Comparison of ENCODE assay signal across 8 cellular contexts in the genomic region with DNA sequence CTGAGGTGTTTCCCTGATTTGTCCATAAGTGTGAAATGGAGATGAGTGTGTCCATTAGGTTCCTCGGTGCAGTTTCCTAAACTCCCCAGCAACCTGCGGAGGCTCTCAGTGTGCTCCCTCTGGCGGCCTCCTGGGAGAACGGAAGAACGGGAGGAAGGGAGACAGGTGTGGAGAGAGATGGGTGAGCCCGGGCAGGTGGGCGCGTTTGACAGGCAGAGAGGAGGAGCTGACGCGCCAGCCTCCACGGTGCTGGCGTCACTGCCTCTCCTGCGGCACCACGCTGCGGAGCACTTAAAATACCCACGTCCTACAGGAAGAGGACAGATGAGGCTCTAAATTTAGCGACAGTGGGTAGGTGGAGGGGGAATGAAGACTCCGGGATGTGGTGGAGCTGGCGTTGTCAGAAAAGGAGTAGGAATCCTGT. TPM values are rescaled to one million over a fixed set of nuclear protein-coding genes. Genes with fewer than 3 reads are reported as not detected.
DNase-seq lines count a peak whose midpoint lies in the region; ATAC-seq and TF ChIP-seq lines count a peak whose summit lies in the region.

No MANE protein-coding gene starts in this region.

- no peak overlapping the region for H3K27ac ChIP-seq in heart right ventricle

- peak in 8 of 9 donors; percentile 22 to 56 (median 46) for TF ChIP-seq CTCF in heart right ventricle (IDR thresholded peaks at IDR 0.05)

- DNase-seq in G401 (ENCODE audit: low spot score), result peak; percentile 64
- peak; percentile 56 for DNase-seq in NCI-H187 treated with DMSO at 0.1 percent for 48 hours (lab: John Stamatoyannopoulos, UW)
- DNase-seq in activated T-cell treated with anti-CD3 and anti-CD28 coated beads, Interleukin-2, amount 50 U/mL, for 24 hours, result peak; percentile 40
- no peak for DNase-seq in heart right ventricle
- DNase-seq in sciatic nerve (ENCODE audit: low spot score), result no peak
- DNase-seq in dedifferentiated amniotic fluid mesenchymal stem cell (ENCODE audit: extremely low spot score), result no peak

- H3K27ac Mint-ChIP-seq in activated T-cell treated with anti-CD3 and anti-CD28 coated beads, Interleukin-2, amount 50 U/mL, for 24 hours, result no peak overlapping the region

- in situ Hi-C loops in G401 (cut with HindIII; ENCODE audit: low sequenced_read_pairs), result loop anchor here (10.0 kb wide), 1 partner anchor 58 kb away; a partner anchor contains a TSS

- intact Hi-C loops in heart right ventricle (cut with DNase I) (no loop called here), sciatic nerve (cut with DNase I) (no loop called here)

- ATAC-seq in heart right ventricle, result peak in 6 of 8 donors; percentile 30 to 76 (median 60)
- peak; percentile 38 for ATAC-seq in sciatic nerve
- no peak for ATAC-seq in GM21825 (IDR thresholded peaks at IDR 0.05; ENCODE audit: unreplicated experiment)
- ATAC-seq in GM21526 (IDR thresholded peaks at IDR 0.05; ENCODE audit: low FRiP score, unreplicated experiment), result no peak

- H3K4me1 ChIP-seq in heart right ventricle, result peaks cover 0 to 7% (median 0%) of the 10 kb centered on the region in 9 donors

- no peak overlapping the region for H3K4me3 Mint-ChIP-seq in activated T-cell treated with anti-CD3 and anti-CD28 coated beads, Interleukin-2, amount 50 U/mL, for 24 hours

- peaks cover 12% of the 10 kb centered on the region for H3K4me1 Mint-ChIP-seq in activated T-cell treated with anti-CD3 and anti-CD28 coated beads, Interleukin-2, amount 50 U/mL, for 24 hours (ENCODE audit: low read depth)

- WGBS in heart right ventricle, 2 donors, result 2 to 3% methylated on average over 19 of the region's 19 CpGs

- peaks cover 13% of the 10 kb centered on the region for H3K27me3 Mint-ChIP-seq in activated T-cell treated with anti-CD3 and anti-CD28 coated beads, Interleukin-2, amount 50 U/mL, for 24 hours

- peaks cover 4% of the 10 kb centered on the region for H3K36me3 Mint-ChIP-seq in activated T-cell treated with anti-CD3 and anti-CD28 coated beads, Interleukin-2, amount 50 U/mL, for 24 hours (ENCODE audit: low read depth)

- peaks cover 0 to 24% (median 11%) of the 10 kb centered on the region in 7 donors for H3K27me3 ChIP-seq in heart right ventricle

- peaks cover 0 to 13% (median 0%) of the 10 kb centered on the region in 11 donors for H3K9me3 ChIP-seq in heart right ventricle

- peaks cover 5% of the 10 kb centered on the region for H3K9me3 Mint-ChIP-seq in activated T-cell treated with anti-CD3 and anti-CD28 coated beads, Interleukin-2, amount 50 U/mL, for 24 hours

- H3K36me3 ChIP-seq in heart right ventricle, result peaks cover 0 to 4% (median 0%) of the 10 kb centered on the region in 9 donors

- no peak overlapping the region for H3K4me3 ChIP-seq in heart right ventricle

RNA-seq across cellular contexts. Expression of a gene that starts 26.8 kb away (rescaled TPM):
- total RNA-seq in G401 (2014; rRNA removed; shearing (Covaris generic)), result 62.4 and 64.6 TPM in 2 replicates
- 10 to 100 TPM; 21.8 to 35.2 (median 29.3) TPM for total RNA-seq in heart right ventricle
- 10 to 100 TPM in 1 of 2 donors, 1 to 10 TPM in 1; 9.7 to 25.0 TPM for polyA plus RNA-seq in heart right ventricle
- total RNA-seq in sciatic nerve, result 61.5 TPM

RNA-seq across cellular contexts. Expression of a gene that starts 32.5 kb away (rescaled TPM):
- 14.8 and 17.9 TPM in 2 replicates for total RNA-seq in G401 (2014; rRNA removed; shearing (Covaris generic))
- total RNA-seq in heart right ventricle (10 to 100 TPM in 2 of 10 donors, 1 to 10 TPM in 8; 3.7 to 16.8 (median 6.0) TPM), sciatic nerve (43.8 TPM)
- 1 to 10 TPM; 3.9 to 6.8 TPM for polyA plus RNA-seq in heart right ventricle

RNA-seq across cellular contexts. Expression of a gene that starts 34.0 kb away (rescaled TPM):
- total RNA-seq in G401 (2014; rRNA removed; shearing (Covaris generic)), result not detected in 2 replicates
- 1 to 10 TPM in 1 of 10 donors, under 1 TPM in 3, not detected in 6; 0.34 to 3.2 (median 0.56) TPM for total RNA-seq in heart right ventricle
- 1 to 10 TPM in 1 of 2 donors, under 1 TPM in 1; 0.66 to 1.8 TPM for polyA plus RNA-seq in heart right ventricle
- total RNA-seq in sciatic nerve, result 4.5 TPM

RNA-seq across cellular contexts. Expression of a gene that starts 53.7 kb away (rescaled TPM):
- 3.9 and 5.4 TPM in 2 replicates for total RNA-seq in G401 (2014; rRNA removed; shearing (Covaris generic))
- total RNA-seq in heart right ventricle (10 to 100 TPM in 3 of 10 donors, 1 to 10 TPM in 7; 4.5 to 24.9 (median 7.5) TPM), sciatic nerve (117 TPM)
- 10 to 100 TPM in 1 of 2 donors, 1 to 10 TPM in 1; 8.3 to 22.3 TPM for polyA plus RNA-seq in heart right ventricle

Comparison
In these comparisons a context has a peak if more than half of its experiments do, and no peak if none do; other contexts are left out.
1. DNase-seq: peak in G401 (single experiment), NCI-H187 treated with DMSO at 0.1 percent for 48 hours (single experiment) and activated T-cell treated with anti-CD3 and anti-CD28 coated beads, Interleukin-2, amount 50 U/mL, for 24 hours (single experiment); none in heart right ventricle (0 of 2), sciatic nerve (single experiment) and dedifferentiated amniotic fluid mesenchymal stem cell (single experiment).
2. ATAC-seq: peak in heart right ventricle (6 of 8) and sciatic nerve (single experiment); none in GM21825 (single experiment) and GM21526 (single experiment).